20 cellular contexts compared by ENCODE assay signal in the genomic region with DNA sequence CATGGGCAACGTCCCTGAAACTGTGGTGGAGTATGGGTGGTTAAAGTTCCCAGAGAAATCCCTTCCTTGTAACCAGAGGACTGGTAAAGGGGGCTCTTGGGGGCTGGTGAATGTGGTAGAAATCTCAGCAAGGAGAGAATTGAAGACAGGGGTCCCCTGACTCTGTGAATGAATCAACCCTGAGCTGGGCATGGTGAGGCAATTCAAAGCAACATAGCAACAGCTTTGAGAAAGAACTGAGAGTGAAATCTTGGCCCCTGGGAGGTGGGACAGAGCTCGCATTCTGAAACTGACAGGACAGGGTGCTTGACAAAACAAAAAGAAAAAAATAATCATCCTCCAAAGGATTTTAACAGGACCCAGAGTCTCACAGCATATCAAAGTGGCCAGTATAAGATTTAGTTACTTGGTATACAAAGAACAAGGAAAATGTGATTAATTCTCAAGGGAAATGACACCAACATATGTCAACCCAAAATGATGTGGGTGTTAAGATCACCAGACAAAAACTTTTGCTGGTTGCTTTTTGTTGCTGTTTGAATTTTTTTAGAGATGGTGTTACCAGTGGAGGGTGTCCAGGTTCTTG. TPM values are rescaled to one million over a fixed set of nuclear protein-coding genes. Genes with fewer than 3 reads are reported as not detected.
A peak's percentile ranks its signal among the peaks of the same experiment; 100 is the strongest.
DNase-seq lines count a peak whose midpoint lies in the region; ATAC-seq and TF ChIP-seq lines count a peak whose summit lies in the region.
"Had no signal": no experiment of that assay in that cellular context is flagged by ENCODE, and none has a peak within 500 bp of the region (broad histone marks: within the 10 kb centered on the region; RNA-seq: fewer than 3 reads in every experiment).

No MANE protein-coding gene starts in this region.

- POLR2A ChIA-PET in activated CD4-positive, alpha-beta T cell treated with anti-CD3 and anti-CD28 coated beads, Interleukin-2, amount 10 ng/mL, durations not matched to agents 7 days and 5 days (lab: Charles Lee), result no interaction called here

- H3K36me3 Mint-ChIP-seq in activated CD4-positive, alpha-beta T cell treated with anti-CD3 and anti-CD28 coated beads, Interleukin-2, amount 10 ng/mL, durations not matched to agents 7 days and 5 days (ENCODE audit: low read depth), result peaks cover 11% of the 10 kb centered on the region
- peaks cover 15 to 26% of the 10 kb centered on the region in 2 donors for H3K36me3 Mint-ChIP-seq in activated naive CD4-positive, alpha-beta T cell treated with anti-CD3 and anti-CD28 coated beads, Interleukin-2, amount 50 U/mL, for 72 hours
- peaks cover 7% of the 10 kb centered on the region for H3K36me3 Mint-ChIP-seq in activated naive CD4-positive, alpha-beta T cell treated with anti-CD3 and anti-CD28 coated beads, Interleukin-2, amount 10 ng/mL, durations not matched to agents 7 days and 5 days
- peaks cover 0 to 14% (median 5%) of the 10 kb centered on the region in 3 donors for H3K36me3 Mint-ChIP-seq in immature natural killer cell
- peaks cover 11% of the 10 kb centered on the region for H3K36me3 Mint-ChIP-seq in stimulated activated naive CD8-positive, alpha-beta T cell treated with anti-CD3 and anti-CD28 coated beads, Interleukin-15, Interleukin-2, amounts not matched to agents 100 ng/mL and 50 ng/mL, for 24 hours (ENCODE audit: low read depth)

- ATAC-seq in activated naive CD4-positive, alpha-beta T cell treated with anti-CD3 and anti-CD28 coated beads, Interleukin-2, amount 50 U/mL, for 72 hours, result peak; percentile 72 to 91
- ATAC-seq: GM23338, HCT116, K562 had no signal

- H3K36me3 ChIP-seq in left ventricle myocardium inferior, result no peaks in the 10 kb centered on the region

- H3K27ac Mint-ChIP-seq in activated CD4-positive, alpha-beta T cell treated with anti-CD3 and anti-CD28 coated beads, Interleukin-2, amount 10 ng/mL, durations not matched to agents 7 days and 5 days, result no peak overlapping the region
- H3K27ac Mint-ChIP-seq in activated naive CD4-positive, alpha-beta T cell treated with anti-CD3 and anti-CD28 coated beads, Interleukin-2, amount 50 U/mL, for 72 hours, result peak overlapping the region in 1 of 2 donors; percentile 67
- no peak overlapping the region for H3K27ac Mint-ChIP-seq in activated naive CD4-positive, alpha-beta T cell treated with anti-CD3 and anti-CD28 coated beads, Interleukin-2, amount 10 ng/mL, durations not matched to agents 7 days and 5 days
- H3K27ac Mint-ChIP-seq in immature natural killer cell, result peak overlapping the region; percentile 58 to 89 (median 76)
- H3K27ac Mint-ChIP-seq in stimulated activated naive CD8-positive, alpha-beta T cell treated with anti-CD3 and anti-CD28 coated beads, Interleukin-15, Interleukin-2, amounts not matched to agents 100 ng/mL and 50 ng/mL, for 24 hours, result peak overlapping the region; percentile 81
- H3K27ac Mint-ChIP-seq: CD8-positive, alpha-beta memory T cell; GM23338 had no signal

- H3K27me3 Mint-ChIP-seq in activated CD4-positive, alpha-beta T cell treated with anti-CD3 and anti-CD28 coated beads, Interleukin-2, amount 10 ng/mL, durations not matched to agents 7 days and 5 days, result peaks cover 21% of the 10 kb centered on the region
- H3K27me3 Mint-ChIP-seq in activated naive CD4-positive, alpha-beta T cell treated with anti-CD3 and anti-CD28 coated beads, Interleukin-2, amount 10 ng/mL, durations not matched to agents 7 days and 5 days, result peaks cover 40% of the 10 kb centered on the region
- H3K27me3 Mint-ChIP-seq in immature natural killer cell (ENCODE audit: low read depth in 3 of 3), result peaks cover 0 to 11% (median 9%) of the 10 kb centered on the region in 3 donors
- no peaks in the 10 kb centered on the region for H3K27me3 Mint-ChIP-seq in stimulated activated naive CD8-positive, alpha-beta T cell treated with anti-CD3 and anti-CD28 coated beads, Interleukin-15, Interleukin-2, amounts not matched to agents 100 ng/mL and 50 ng/mL, for 24 hours

- H3K27ac ChIP-seq in left ventricle myocardium inferior (replicated peaks), result no peak overlapping the region
- H3K27ac ChIP-seq: BLaER1 treated with 17β-estradiol and CSF1 and Interleukin-3, amounts not matched to agents 10 nM and 100 nM had no signal

- DNase-seq in activated CD4-positive, alpha-beta T cell treated with anti-CD3 and anti-CD28 coated beads for 48 hours, result peak; percentile 39
- DNase-seq in activated CD4-positive, alpha-beta T cell treated with anti-CD3 and anti-CD28 coated beads, Interleukin-2, amount 10 ng/mL, durations not matched to agents 7 days and 5 days, result no peak
- DNase-seq in activated naive CD4-positive, alpha-beta T cell treated with anti-CD3 and anti-CD28 coated beads, Interleukin-2, amount 50 U/mL, for 72 hours (ENCODE audit: low spot score in 2 of 2), result no peak
- no peak for DNase-seq in activated naive CD4-positive, alpha-beta T cell treated with anti-CD3 and anti-CD28 coated beads, Interleukin-2, amount 10 ng/mL, durations not matched to agents 7 days and 5 days
- DNase-seq in immature natural killer cell (peak; percentile 53 to 66 (median 61)), left ventricle myocardium inferior (no peak), AG20443 (ENCODE audit: low spot score) (no peak)
- DNase-seq: 8988T; CD8-positive, alpha-beta memory T cell; DMS79; NCI-H1417; NCI-H2029; NCI-H2171; NCI-H446; NK-92 treated with Interleukin-12 subunit alpha and Interleukin-12 subunit beta, amount 100 ng/mL, for 24 hours had no signal

- no peaks in the 10 kb centered on the region for H3K4me1 ChIP-seq in left ventricle myocardium inferior

- H3K4me3 ChIP-seq in left ventricle myocardium inferior, result no peak overlapping the region
- H3K4me3 ChIP-seq: BLaER1 treated with 17β-estradiol and CSF1 and Interleukin-3, amounts not matched to agents 10 nM and 100 nM; GM23338; K562 had no signal

- H3K9me3 Mint-ChIP-seq in activated CD4-positive, alpha-beta T cell treated with anti-CD3 and anti-CD28 coated beads, Interleukin-2, amount 10 ng/mL, durations not matched to agents 7 days and 5 days, result peaks cover 32% of the 10 kb centered on the region
- H3K9me3 Mint-ChIP-seq in activated naive CD4-positive, alpha-beta T cell treated with anti-CD3 and anti-CD28 coated beads, Interleukin-2, amount 50 U/mL, for 72 hours, result peaks cover 8 to 27% of the 10 kb centered on the region in 2 donors
- H3K9me3 Mint-ChIP-seq in activated naive CD4-positive, alpha-beta T cell treated with anti-CD3 and anti-CD28 coated beads, Interleukin-2, amount 10 ng/mL, durations not matched to agents 7 days and 5 days, result peaks cover 30% of the 10 kb centered on the region
- peaks cover 0 to 18% (median 14%) of the 10 kb centered on the region in 6 donors for H3K9me3 Mint-ChIP-seq in immature natural killer cell
- peaks cover 25% of the 10 kb centered on the region for H3K9me3 Mint-ChIP-seq in stimulated activated naive CD8-positive, alpha-beta T cell treated with anti-CD3 and anti-CD28 coated beads, Interleukin-15, Interleukin-2, amounts not matched to agents 100 ng/mL and 50 ng/mL, for 24 hours

- intact Hi-C loops in left ventricle myocardium inferior (cut with micrococcal nuclease), result no loop called here

- no peak for TF ChIP-seq CTCF in left ventricle myocardium inferior (IDR thresholded peaks at IDR 0.05; ENCODE audit: borderline replicate concordance)

- CTCF ChIA-PET in activated CD4-positive, alpha-beta T cell treated with anti-CD3 and anti-CD28 coated beads, Interleukin-2, amount 10 ng/mL, durations not matched to agents 7 days and 5 days (lab: Charles Lee), result no interaction called here
- CTCF ChIA-PET in activated naive CD4-positive, alpha-beta T cell treated with anti-CD3 and anti-CD28 coated beads, Interleukin-2, amount 10 ng/mL, durations not matched to agents 7 days and 5 days (lab: Charles Lee), result no interaction called here

- H3K9me3 ChIP-seq in left ventricle myocardium inferior (replicated peaks), result peaks cover 25% of the 10 kb centered on the region

- H3K4me1 Mint-ChIP-seq in activated CD4-positive, alpha-beta T cell treated with anti-CD3 and anti-CD28 coated beads, Interleukin-2, amount 10 ng/mL, durations not matched to agents 7 days and 5 days, result peaks cover 7% of the 10 kb centered on the region
- peaks cover 5% of the 10 kb centered on the region for H3K4me1 Mint-ChIP-seq in activated naive CD4-positive, alpha-beta T cell treated with anti-CD3 and anti-CD28 coated beads, Interleukin-2, amount 10 ng/mL, durations not matched to agents 7 days and 5 days
- peaks cover 32 to 42% of the 10 kb centered on the region in 2 donors for H3K4me1 Mint-ChIP-seq in immature natural killer cell
- H3K4me1 Mint-ChIP-seq in stimulated activated naive CD8-positive, alpha-beta T cell treated with anti-CD3 and anti-CD28 coated beads, Interleukin-15, Interleukin-2, amounts not matched to agents 100 ng/mL and 50 ng/mL, for 24 hours (ENCODE audit: low read depth), result peaks cover 33% of the 10 kb centered on the region

- no peak overlapping the region for H3K4me3 Mint-ChIP-seq in activated CD4-positive, alpha-beta T cell treated with anti-CD3 and anti-CD28 coated beads, Interleukin-2, amount 10 ng/mL, durations not matched to agents 7 days and 5 days
- no peak overlapping the region for H3K4me3 Mint-ChIP-seq in activated naive CD4-positive, alpha-beta T cell treated with anti-CD3 and anti-CD28 coated beads, Interleukin-2, amount 10 ng/mL, durations not matched to agents 7 days and 5 days
- peak overlapping the region; percentile 49 to 68 (median 61) for H3K4me3 Mint-ChIP-seq in immature natural killer cell
- H3K4me3 Mint-ChIP-seq in stimulated activated naive CD8-positive, alpha-beta T cell treated with anti-CD3 and anti-CD28 coated beads, Interleukin-15, Interleukin-2, amounts not matched to agents 100 ng/mL and 50 ng/mL, for 24 hours, result no peak overlapping the region
- H3K4me3 Mint-ChIP-seq: GM23338 had no signal

- H3K27me3 ChIP-seq in left ventricle myocardium inferior (ENCODE audit: low read depth), result no peaks in the 10 kb centered on the region
- H3K27me3 ChIP-seq: BLaER1 treated with 17β-estradiol and CSF1 and Interleukin-3, amounts not matched to agents 10 nM and 100 nM had no signal

RNA-seq across cellular contexts. Expression of gene SUMO3, which starts 11.7 kb away (rescaled TPM):
- total RNA-seq in activated CD4-positive, alpha-beta T cell treated with anti-CD3 and anti-CD28 coated beads, Interleukin-2, amount 10 ng/mL, durations not matched to agents 7 days and 5 days, result 10 to 100 TPM; 91.1 to 97.9 TPM
- total RNA-seq in activated naive CD4-positive, alpha-beta T cell treated with anti-CD3 and anti-CD28 coated beads, Interleukin-2, amount 50 U/mL, for 72 hours, result 10 to 100 TPM; 72.8 to 81.2 TPM
- polyA plus RNA-seq in immature natural killer cell, result 10 to 100 TPM; 85.2 to 95.7 (median 87.4) TPM
- 75.5 TPM for total RNA-seq in left ventricle myocardium inferior

RNA-seq across cellular contexts. Expression of gene UBE2G2, which starts 28.0 kb away (rescaled TPM):
- total RNA-seq in activated CD4-positive, alpha-beta T cell treated with anti-CD3 and anti-CD28 coated beads, Interleukin-2, amount 10 ng/mL, durations not matched to agents 7 days and 5 days, result 100 to 1,000 TPM in 1 of 2 experiments, 10 to 100 TPM in 1; 95.8 to 103 TPM
- total RNA-seq in activated naive CD4-positive, alpha-beta T cell treated with anti-CD3 and anti-CD28 coated beads, Interleukin-2, amount 50 U/mL, for 72 hours, result 100 to 1,000 TPM; 114 to 126 TPM
- polyA plus RNA-seq in immature natural killer cell, result 10 to 100 TPM; 43.6 to 62.9 (median 56.2) TPM
- 78.2 TPM for total RNA-seq in left ventricle myocardium inferior

RNA-seq across cellular contexts. Expression of gene PTTG1IP, which starts 43.9 kb away (rescaled TPM):
- 10 to 100 TPM; 70.2 to 79.9 TPM for total RNA-seq in activated CD4-positive, alpha-beta T cell treated with anti-CD3 and anti-CD28 coated beads, Interleukin-2, amount 10 ng/mL, durations not matched to agents 7 days and 5 days
- 10 to 100 TPM; 61.7 to 99.8 TPM for total RNA-seq in activated naive CD4-positive, alpha-beta T cell treated with anti-CD3 and anti-CD28 coated beads, Interleukin-2, amount 50 U/mL, for 72 hours
- 100 to 1,000 TPM in 1 of 3 donors, 10 to 100 TPM in 2; 67.7 to 103 (median 92.9) TPM for polyA plus RNA-seq in immature natural killer cell
- 171 TPM for total RNA-seq in left ventricle myocardium inferior

Comparison
In these comparisons a context has a peak if more than half of its experiments do, and no peak if none do; other contexts are left out.
1. DNase-seq: peak in activated CD4-positive, alpha-beta T cell treated with anti-CD3 and anti-CD28 coated beads for 48 hours (single experiment) and immature natural killer cell (3 of 3); none in activated CD4-positive, alpha-beta T cell treated with anti-CD3 and anti-CD28 coated beads, Interleukin-2, amount 10 ng/mL, durations not matched to agents 7 days and 5 days (single experiment), activated naive CD4-positive, alpha-beta T cell treated with anti-CD3 and anti-CD28 coated beads, Interleukin-2, amount 50 U/mL, for 72 hours (0 of 2), activated naive CD4-positive, alpha-beta T cell treated with anti-CD3 and anti-CD28 coated beads, Interleukin-2, amount 10 ng/mL, durations not matched to agents 7 days and 5 days (single experiment), left ventricle myocardium inferior (single experiment) and AG20443 (single experiment).
2. H3K27ac Mint-ChIP-seq: peak in immature natural killer cell (6 of 6) and stimulated activated naive CD8-positive, alpha-beta T cell treated with anti-CD3 and anti-CD28 coated beads, Interleukin-15, Interleukin-2, amounts not matched to agents 100 ng/mL and 50 ng/mL, for 24 hours (single experiment); none in activated CD4-positive, alpha-beta T cell treated with anti-CD3 and anti-CD28 coated beads, Interleukin-2, amount 10 ng/mL, durations not matched to agents 7 days and 5 days (single experiment) and activated naive CD4-positive, alpha-beta T cell treated with anti-CD3 and anti-CD28 coated beads, Interleukin-2, amount 10 ng/mL, durations not matched to agents 7 days and 5 days (single experiment).
3. H3K4me3 Mint-ChIP-seq: peak in immature natural killer cell (5 of 5); none in activated CD4-positive, alpha-beta T cell treated with anti-CD3 and anti-CD28 coated beads, Interleukin-2, amount 10 ng/mL, durations not matched to agents 7 days and 5 days (single experiment), activated naive CD4-positive, alpha-beta T cell treated with anti-CD3 and anti-CD28 coated beads, Interleukin-2, amount 10 ng/mL, durations not matched to agents 7 days and 5 days (single experiment) and stimulated activated naive CD8-positive, alpha-beta T cell treated with anti-CD3 and anti-CD28 coated beads, Interleukin-15, Interleukin-2, amounts not matched to agents 100 ng/mL and 50 ng/mL, for 24 hours (single experiment).